In genomic region chr10:100728928-100729876, GRCh38 we compare ENCODE assay signal across 8 cellular contexts. TPM values are rescaled to one million over a fixed set of nuclear protein-coding genes. Genes with fewer than 3 reads are reported as not detected.
DNase-seq lines count a peak whose midpoint lies in the region; ATAC-seq and TF ChIP-seq lines count a peak whose summit lies in the region.

No MANE protein-coding gene starts in this region.

- H3K9me3 ChIP-seq in ascending aorta: no peaks in the 10 kb centered on the region
- no peaks in the 10 kb centered on the region for H3K9me3 ChIP-seq in lower lobe of right lung

- TF ChIP-seq CTCF in LNCAP (IDR thresholded peaks at IDR 0.05) (peak; percentile 51; the same call in 1 of the 2 replicates), ascending aorta (IDR thresholded peaks at IDR 0.05) (peak in 1 of 3 experiments; percentile 35), lower lobe of right lung (IDR thresholded peaks at IDR 0.05) (no peak)

- H3K36me3 ChIP-seq in ascending aorta (no peaks in the 10 kb centered on the region), lower lobe of right lung (no peaks in the 10 kb centered on the region)

- H3K27ac ChIP-seq in ascending aorta (no peak overlapping the region), lower lobe of right lung (no peak overlapping the region)

- H3K4me3 ChIP-seq in ascending aorta (peak overlapping the region; percentile 45 to 56), lower lobe of right lung (peak overlapping the region; percentile 25)

- DNase-seq in NCI-H2227 (lab: John Stamatoyannopoulos, UW; ENCODE audit: unreplicated experiment) (peak; percentile 45), NCI-H2227 treated with DMSO at 0.1 percent for 48 hours (lab: John Stamatoyannopoulos, UW) (no peak), ascending aorta (ENCODE audit: low spot score in 2 of 2) (no peak), lower lobe of right lung (no peak), cerebellar nuclear complex (lab: John Stamatoyannopoulos, UW) (no peak)
- DNase-seq in stimulated activated naive CD4-positive, alpha-beta T cell treated with Interleukin-2 at 50 U/mL for 16 hours (lab: John Stamatoyannopoulos, UW): no peak

- H3K27me3 ChIP-seq in ascending aorta: peaks cover 16% of the 10 kb centered on the region
- H3K27me3 ChIP-seq in lower lobe of right lung (ENCODE audit: low read depth): peaks cover 96% of the 10 kb centered on the region

- intact Hi-C loops in ascending aorta (cut with DNase I): no loop called here
- intact Hi-C loops in lower lobe of right lung (cut with DNase I): no loop called here

- H3K4me1 ChIP-seq in ascending aorta: peaks cover 6 to 19% of the 10 kb centered on the region in 2 donors
- H3K4me1 ChIP-seq in lower lobe of right lung: peaks cover 27% of the 10 kb centered on the region

- no peak for ATAC-seq in lower lobe of right lung
- no peak for ATAC-seq in GM21360 (IDR thresholded peaks at IDR 0.05; ENCODE audit: unreplicated experiment)

RNA-seq across cellular contexts. Expression of gene PAX2, which starts 16.2 kb away (rescaled TPM):
- total RNA-seq in ascending aorta (not detected), lower lobe of right lung (not detected)
